Comparison of ENCODE assay signal across 1 cellular context in the genomic region with DNA sequence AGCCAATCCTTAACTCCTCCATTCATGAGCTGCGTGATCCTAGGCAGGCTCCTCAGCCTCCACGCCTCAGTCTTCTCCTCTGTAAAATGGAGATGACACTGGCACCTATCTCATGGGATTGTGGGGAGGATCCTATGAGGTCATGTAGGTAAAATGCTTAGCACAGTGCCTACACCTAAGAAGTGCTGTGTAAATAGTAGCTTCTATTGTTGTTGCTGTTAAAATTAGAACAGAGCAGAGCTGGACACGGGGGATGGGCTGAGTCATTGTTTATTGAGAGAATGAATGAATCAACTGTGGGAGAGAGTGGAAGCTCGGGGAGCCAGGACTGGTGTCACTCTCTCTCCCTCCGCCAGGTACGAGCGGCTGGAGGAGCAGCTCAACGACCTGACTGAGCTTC.
TF ChIP-seq lines count a peak whose summit lies in the region.

No MANE protein-coding gene starts in this region.

TF ChIP-seq in WTC11, 78 proteins besides CTCF, POLR2A, EP300 and RAD21 (continued from another document):
- TF ChIP-seq, protein P1, sequence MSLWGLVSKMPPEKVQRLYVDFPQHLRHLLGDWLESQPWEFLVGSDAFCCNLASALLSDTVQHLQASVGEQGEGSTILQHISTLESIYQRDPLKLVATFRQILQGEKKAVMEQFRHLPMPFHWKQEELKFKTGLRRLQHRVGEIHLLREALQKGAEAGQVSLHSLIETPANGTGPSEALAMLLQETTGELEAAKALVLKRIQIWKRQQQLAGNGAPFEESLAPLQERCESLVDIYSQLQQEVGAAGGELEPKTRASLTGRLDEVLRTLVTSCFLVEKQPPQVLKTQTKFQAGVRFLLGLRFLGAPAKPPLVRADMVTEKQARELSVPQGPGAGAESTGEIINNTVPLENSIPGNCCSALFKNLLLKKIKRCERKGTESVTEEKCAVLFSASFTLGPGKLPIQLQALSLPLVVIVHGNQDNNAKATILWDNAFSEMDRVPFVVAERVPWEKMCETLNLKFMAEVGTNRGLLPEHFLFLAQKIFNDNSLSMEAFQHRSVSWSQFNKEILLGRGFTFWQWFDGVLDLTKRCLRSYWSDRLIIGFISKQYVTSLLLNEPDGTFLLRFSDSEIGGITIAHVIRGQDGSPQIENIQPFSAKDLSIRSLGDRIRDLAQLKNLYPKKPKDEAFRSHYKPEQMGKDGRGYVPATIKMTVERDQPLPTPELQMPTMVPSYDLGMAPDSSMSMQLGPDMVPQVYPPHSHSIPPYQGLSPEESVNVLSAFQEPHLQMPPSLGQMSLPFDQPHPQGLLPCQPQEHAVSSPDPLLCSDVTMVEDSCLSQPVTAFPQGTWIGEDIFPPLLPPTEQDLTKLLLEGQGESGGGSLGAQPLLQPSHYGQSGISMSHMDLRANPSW (CRISPR knock-in tag; conservative IDR thresholded peaks at IDR 0.05; ENCODE audit: low read depth) = no peak
